In genomic region chr11:117884994-117885393, GRCh38 we compare ENCODE assay signal across 12 cellular contexts. TPM values are rescaled to one million over a fixed set of nuclear protein-coding genes. Genes with fewer than 3 reads are reported as not detected.
DNase-seq lines count a peak whose midpoint lies in the region; ATAC-seq and TF ChIP-seq lines count a peak whose summit lies in the region.
"Had no signal": no experiment of that assay in that cellular context is flagged by ENCODE, and none has a peak within 500 bp of the region (broad histone marks: within the 10 kb centered on the region; RNA-seq: fewer than 3 reads in every experiment).

No MANE protein-coding gene starts in this region.

- TF ChIP-seq CTCF in BE2C (IDR thresholded peaks at IDR 0.05; ENCODE audit: low read depth, low read length) (no peak), foreskin fibroblast (IDR thresholded peaks at IDR 0.05; ENCODE audit: low read depth, low read length) (no peak), lower leg skin (IDR thresholded peaks at IDR 0.05) (no peak)

- ATAC-seq in HG02973 (IDR thresholded peaks at IDR 0.05; ENCODE audit: unreplicated experiment), result no peak

- H3K9me3 ChIP-seq in BE2C, result no peaks in the 10 kb centered on the region
- H3K9me3 ChIP-seq: Caco-2 had no signal

- H3K4me3 ChIP-seq in BE2C (ENCODE audit: low read depth, low read length), result no peak overlapping the region
- H3K4me3 ChIP-seq in foreskin fibroblast (ENCODE audit: low read depth in 1 of 2, low read length in 2 of 2), result no peak overlapping the region
- no peak overlapping the region for H3K4me3 ChIP-seq in lower leg skin (ENCODE audit: low read depth, poor library complexity, severe bottlenecking)

- no peak for TF ChIP-seq POLR2A in lower leg skin (IDR thresholded peaks at IDR 0.05)

- no peaks in the 10 kb centered on the region for H3K36me3 ChIP-seq in BE2C

- intact Hi-C loops in posterior vena cava (cut with DNase I), result no loop called here
- intact Hi-C loops in lower leg skin (cut with DNase I; ENCODE audit: low total_unique reads), result no loop called here

- peak; percentile 38 for DNase-seq in BE2C
- peak; percentile 18 for DNase-seq in RKO (ENCODE audit: low spot score)
- DNase-seq in foreskin fibroblast, result peak; percentile 9 to 35
- DNase-seq in posterior vena cava (ENCODE audit: low spot score), result peak; percentile 89
- DNase-seq in RPMI8226, result no peak
- DNase-seq in NCI-H526 treated with DMSO at 0.1 percent for 48 hours (lab: John Stamatoyannopoulos, UW), result no peak
- no peak for DNase-seq in lower leg skin (ENCODE audit: low spot score in 2 of 2)
- DNase-seq: H7, NCI-H2081 treated with DMSO at 0.1 percent for 48 hours had no signal

- no peaks in the 10 kb centered on the region for H3K27me3 ChIP-seq in BE2C

- WGBS in lower leg skin, 2 donors, result 85% methylated on average over 7 of the region's 7 CpGs

- H3K4me1 ChIP-seq in BE2C, result peaks cover 42% of the 10 kb centered on the region

RNA-seq across cellular contexts. Expression of gene FXYD6, which starts 8.5 kb away (rescaled TPM):
- 242 TPM for polyA plus RNA-seq in BE2C (2012; ENCODE audit: insufficient read depth, insufficient read length, low read depth)
- 100 to 1,000 TPM in 1 of 2 donors, 10 to 100 TPM in 1; 62.8 to 107 TPM for total RNA-seq in posterior vena cava
- total RNA-seq in lower leg skin, result 10 to 100 TPM in 3 of 4 donors, 1 to 10 TPM in 1; 7.0 to 27.0 (median 20.1) TPM
- total RNA-seq: bronchial epithelial cell had no signal

RNA-seq across cellular contexts. Expression of gene TMPRSS13, which starts 44.2 kb away (rescaled TPM):
- not detected for polyA plus RNA-seq in BE2C (2012; ENCODE audit: insufficient read depth, insufficient read length, low read depth)
- under 1 TPM; 0.24 to 0.37 TPM for total RNA-seq in posterior vena cava
- 100 to 1,000 TPM; 100 to 171 (median 127) TPM for total RNA-seq in lower leg skin

Comparison
In these comparisons a context has a peak if more than half of its experiments do, and no peak if none do; other contexts are left out.
1. DNase-seq: peak in BE2C (single experiment), RKO (single experiment), foreskin fibroblast (2 of 2) and posterior vena cava (single experiment); none in RPMI8226 (single experiment), NCI-H526 treated with DMSO at 0.1 percent for 48 hours (single experiment) and lower leg skin (0 of 2).
2. RNA of gene TMPRSS13, which starts 44.2 kb away (total RNA-seq): 100 to 171 TPM in lower leg skin; 0.24 to 0.37 TPM in posterior vena cava; every median in the first group is over 10 times any median in the second.